In the genomic region with DNA sequence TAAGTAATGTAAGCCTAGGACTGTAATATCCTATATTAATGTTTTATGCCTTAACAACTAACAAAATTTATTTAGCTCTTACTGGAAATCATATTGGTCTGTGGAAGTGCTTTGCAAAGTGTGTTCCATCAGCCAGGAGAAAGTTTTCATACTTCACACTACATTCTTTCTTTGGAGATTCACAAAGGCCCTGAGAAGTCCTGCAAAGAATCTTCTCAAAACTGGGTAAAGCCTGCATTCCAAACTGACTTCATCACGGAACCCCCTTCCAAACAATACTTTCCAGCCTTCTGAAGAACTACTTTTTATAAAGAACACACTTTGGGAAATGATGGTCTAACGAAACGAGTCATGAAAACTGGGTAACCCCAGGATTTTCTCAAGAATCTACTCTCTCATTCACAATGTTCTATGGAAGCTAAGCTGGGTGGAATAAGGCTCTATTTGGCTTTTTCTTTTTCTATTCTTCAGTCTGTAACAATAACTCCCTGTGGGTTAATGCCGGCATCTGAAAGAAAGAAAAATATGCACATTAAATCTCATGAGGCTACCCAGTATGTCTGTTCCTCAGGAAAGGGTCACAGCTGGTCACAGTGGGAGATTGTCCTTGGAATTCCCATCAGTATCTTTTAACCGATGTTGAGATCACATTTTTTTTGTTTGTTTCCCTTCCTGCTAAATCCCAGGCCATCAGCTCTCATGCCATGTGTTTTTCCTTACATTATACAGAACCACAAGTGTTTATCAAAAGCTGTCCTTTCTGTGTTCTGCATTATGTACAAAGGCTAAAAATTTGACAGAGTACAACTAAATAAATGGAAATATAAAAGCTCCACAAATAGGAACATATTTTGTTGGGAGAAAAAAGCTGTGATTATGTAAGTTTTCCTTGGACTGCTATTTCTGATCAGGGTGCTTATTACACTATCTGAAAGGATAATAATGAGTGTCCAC, we compare ENCODE assay signal across 24 cellular contexts. TPM values are rescaled to one million over a fixed set of nuclear protein-coding genes. Genes with fewer than 3 reads are reported as not detected.
A peak's percentile ranks its signal among the peaks of the same experiment; 100 is the strongest.
DNase-seq lines count a peak whose midpoint lies in the region; ATAC-seq and TF ChIP-seq lines count a peak whose summit lies in the region.
"Had no signal": no experiment of that assay in that cellular context is flagged by ENCODE, and none has a peak within 500 bp of the region (broad histone marks: within the 10 kb centered on the region; RNA-seq: fewer than 3 reads in every experiment).

No MANE protein-coding gene starts in this region.

- 71% methylated on average over 5 of the region's 5 CpGs for WGBS in sigmoid colon, 2 donors

- TF ChIP-seq CTCF in sigmoid colon (IDR thresholded peaks at IDR 0.05), result no peak
- no peak for TF ChIP-seq CTCF in mucosa of descending colon (IDR thresholded peaks at IDR 0.05)

- TF ChIP-seq EP300 in sigmoid colon (IDR thresholded peaks at IDR 0.05), result peak in 2 of 4 donors; percentile 39 to 41

- peak overlapping the region; percentile 26 for H3K9ac ChIP-seq in iPS-15b (ENCODE audit: low read depth, low read length)

- DNase-seq in HAP-1 (ENCODE audit: low spot score in 2 of 2), result peak; percentile 31 to 45
- peak; percentile 20 for DNase-seq in amniotic epithelial cell (ENCODE audit: low read depth)
- DNase-seq in sigmoid colon, result no peak
- no peak for DNase-seq in mucosa of descending colon
- no peak for DNase-seq in T1000 (lab: John Stamatoyannopoulos, UW)
- no peak for DNase-seq in T-helper 9 cell
- DNase-seq: activated CD8-positive, alpha-beta T cell treated with anti-CD3 and anti-CD28 coated beads, Interleukin-2, amount 10 ng/mL, durations not matched to agents 7 days and 5 days; activated gamma-delta T cell; effector memory CD4-positive, alpha-beta T cell; esophagus squamous epithelium; gastrocnemius medialis; HCEC 1CT; hypothalamus; lower lobe of right lung; MM.1S; NCI-H146; NCI-H510A treated with DMSO at 0.1 percent for 48 hours; PC-3; stimulated activated CD4-positive, alpha-beta T cell treated with anti-CD3 and anti-CD28 coated beads, Interleukin-2, amount 100 ng/mL, for 48 hours; stimulated activated naive B cell treated with anti-CD40 and anti-IgM and Interleukin-4, amounts not matched to agents 10 μg/mL and 1 μg/mL and 100 μg/mL, for 72 hours had no signal

- no peak for TF ChIP-seq POLR2A in sigmoid colon (IDR thresholded peaks at IDR 0.05)

- peak overlapping the region in 3 of 4 donors; percentile 29 to 71 (median 70) for H3K27ac ChIP-seq in sigmoid colon
- H3K27ac ChIP-seq: esophagus squamous epithelium, gastrocnemius medialis, lower lobe of right lung had no signal

- intact Hi-C loops in sigmoid colon (cut with DNase I) (loop anchor here (5.0 kb wide), 1 partner anchor 70 kb away; no protein-coding TSS in a partner anchor), mucosa of descending colon (cut with DNase I, micrococcal nuclease) (no loop called here)

- H3K4me1 ChIP-seq in HAP-1, result peaks cover 17% of the 10 kb centered on the region
- peaks cover 16% of the 10 kb centered on the region for H3K4me1 ChIP-seq in iPS-15b (ENCODE audit: control insufficient read depth, insufficient read depth, low read length)
- peaks cover 0 to 35% (median 19%) of the 10 kb centered on the region in 4 donors for H3K4me1 ChIP-seq in sigmoid colon
- H3K4me1 ChIP-seq in mucosa of descending colon (ENCODE audit: low read depth), result no peaks in the 10 kb centered on the region
- H3K4me1 ChIP-seq: gastrocnemius medialis, lower lobe of right lung had no signal

- H3K9me3 ChIP-seq in HAP-1, result no peaks in the 10 kb centered on the region
- H3K9me3 ChIP-seq in iPS-15b (ENCODE audit: control insufficient read depth, insufficient read depth, low read length), result no peaks in the 10 kb centered on the region
- H3K9me3 ChIP-seq in sigmoid colon, result no peaks in the 10 kb centered on the region
- no peaks in the 10 kb centered on the region for H3K9me3 ChIP-seq in mucosa of descending colon
- H3K9me3 ChIP-seq: esophagus squamous epithelium, gastrocnemius medialis, lower lobe of right lung had no signal

- H3K27me3 ChIP-seq in HAP-1 (ENCODE audit: low read depth) (no peaks in the 10 kb centered on the region), iPS-15b (ENCODE audit: control insufficient read depth, insufficient read depth, low read length) (no peaks in the 10 kb centered on the region), sigmoid colon (no peaks in the 10 kb centered on the region)
- H3K27me3 ChIP-seq: esophagus squamous epithelium, gastrocnemius medialis had no signal

- in situ Hi-C loops in HAP-1 (cut with MboI; ENCODE audit: low sequenced_read_pairs), result no loop called here

- H3K36me3 ChIP-seq in HAP-1 (replicated peaks) (no peaks in the 10 kb centered on the region), iPS-15b (ENCODE audit: control insufficient read depth, insufficient read depth, low read length) (no peaks in the 10 kb centered on the region), sigmoid colon (no peaks in the 10 kb centered on the region), mucosa of descending colon (ENCODE audit: low read depth) (no peaks in the 10 kb centered on the region)
- H3K36me3 ChIP-seq: esophagus squamous epithelium, gastrocnemius medialis, lower lobe of right lung had no signal

- H3K4me3 ChIP-seq in HAP-1, result no peak overlapping the region
- no peak overlapping the region for H3K4me3 ChIP-seq in iPS-15b (ENCODE audit: low read depth, low read length)
- H3K4me3 ChIP-seq in sigmoid colon, result no peak overlapping the region
- no peak overlapping the region for H3K4me3 ChIP-seq in mucosa of descending colon
- H3K4me3 ChIP-seq: esophagus squamous epithelium, gastrocnemius medialis, lower lobe of right lung, smooth muscle cell had no signal

- ATAC-seq in mucosa of descending colon, result no peak
- ATAC-seq: activated CD4-positive, CD25-positive, alpha-beta regulatory T cell treated with anti-CD3 and anti-CD28 coated beads, Interleukin-2, amount 50 U/mL, for 24 hours; activated CD8-positive, alpha-beta T cell treated with anti-CD3 and anti-CD28 coated beads, Interleukin-2, amount 10 ng/mL, durations not matched to agents 7 days and 5 days; gastrocnemius medialis; lower lobe of right lung; PC-3; Right ventricle myocardium inferior; stimulated activated naive B cell treated with anti-CD40 and anti-IgM and Interleukin-4, amounts not matched to agents 10 μg/mL and 1 μg/mL and 100 μg/mL, for 72 hours had no signal

RNA-seq across cellular contexts. Expression of a gene that starts 12.8 kb away (rescaled TPM):
- total RNA-seq in sigmoid colon (100 to 1,000 TPM in 3 of 4 donors, 10 to 100 TPM in 1; 78.9 to 126 (median 108) TPM), mucosa of descending colon (100 to 1,000 TPM; 131 to 194 (median 155) TPM)
- 10 to 100 TPM; 12.7 to 75.3 (median 16.2) TPM for polyA plus RNA-seq in sigmoid colon

Comparison
In these comparisons a context has a peak if more than half of its experiments do, and no peak if none do; other contexts are left out.
1. DNase-seq: peak in HAP-1 (2 of 2) and amniotic epithelial cell (single experiment); none in sigmoid colon (single experiment), mucosa of descending colon (0 of 3), T1000 (single experiment) and T-helper 9 cell (single experiment).